ENCODE assay signal across 18 cellular contexts in the genomic region with DNA sequence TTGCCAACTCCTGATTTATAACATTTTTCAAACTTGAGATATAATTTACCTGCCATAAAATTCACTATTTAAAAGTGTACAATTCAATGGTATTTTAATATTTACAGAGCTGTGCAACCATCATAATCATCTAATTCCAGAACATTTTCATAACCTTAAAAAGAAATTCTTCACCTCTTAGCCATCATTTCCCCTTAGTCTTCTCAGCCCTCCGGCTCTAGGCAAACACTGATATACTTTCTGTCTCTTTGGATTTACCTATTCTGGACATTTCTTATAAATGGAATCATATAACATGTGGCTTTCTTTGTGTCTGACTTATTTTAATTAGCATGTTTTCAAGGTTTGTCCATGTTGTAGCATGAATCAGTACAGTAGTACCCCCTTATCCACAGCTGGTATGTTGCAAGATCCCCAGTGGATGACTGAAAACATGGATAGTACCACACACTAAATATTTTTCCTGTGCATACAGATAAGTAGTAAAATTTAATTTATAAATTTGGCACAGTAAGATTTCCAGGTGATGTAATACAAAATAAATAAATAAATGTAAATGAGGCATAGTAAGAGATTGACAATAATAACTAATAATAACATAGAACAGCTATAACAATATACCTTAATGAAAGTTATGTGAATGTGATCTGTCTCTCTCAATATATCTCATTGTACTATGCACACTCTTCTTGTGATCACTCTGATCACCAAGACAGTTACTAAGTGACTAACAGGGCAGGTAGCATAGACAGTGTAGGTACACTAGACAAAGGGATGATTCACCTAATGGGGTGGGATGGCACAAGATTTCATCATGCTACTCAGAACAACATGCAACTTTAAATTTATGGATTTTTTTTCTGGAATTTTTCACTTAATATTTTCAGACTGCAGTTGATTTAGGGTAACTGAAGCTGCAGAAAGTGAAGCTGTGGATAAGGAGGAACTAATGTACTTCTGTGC.
DNase-seq lines count a peak whose midpoint lies in the region; ATAC-seq, FAIRE-seq and TF ChIP-seq lines count a peak whose summit lies in the region.
"Had no signal": no experiment of that assay in that cellular context is flagged by ENCODE, and none has a peak within 500 bp of the region (broad histone marks: within the 10 kb centered on the region; RNA-seq: fewer than 3 reads in every experiment).

No MANE protein-coding gene starts in this region.

- no peak overlapping the region for H3K9ac ChIP-seq in PC-3 (ENCODE audit: low read length)

- peaks cover 2% of the 10 kb centered on the region for H3K4me1 Mint-ChIP-seq in activated T-cell treated with anti-CD3 and anti-CD28 coated beads, Interleukin-2, amount 50 U/mL, for 24 hours (ENCODE audit: low read depth)
- H3K4me1 Mint-ChIP-seq: mesothelial cell of epicardium had no signal

- H2AFZ ChIP-seq in PC-3 (ENCODE audit: low read length) = no peak overlapping the region

- H3K4me3 Mint-ChIP-seq in activated T-cell treated with anti-CD3 and anti-CD28 coated beads, Interleukin-2, amount 50 U/mL, for 24 hours = no peak overlapping the region
- H3K4me3 Mint-ChIP-seq: mesothelial cell of epicardium had no signal

- 0 out of 2 replicates have a peak, but pooled peaks cover 3% of the 10 kb centered on the region for H4K20me1 ChIP-seq in PC-3 (ENCODE audit: low read length)

- no peaks in the 10 kb centered on the region for H3F3A ChIP-seq in PC-3 (ENCODE audit: low read length, unreplicated experiment)

- H3K9me3 ChIP-seq in PC-3 (ENCODE audit: low read length) = no peaks in the 10 kb centered on the region
- H3K9me3 ChIP-seq in small intestine (ENCODE audit: control insufficient read depth, low read depth) = no peaks in the 10 kb centered on the region
- H3K9me3 ChIP-seq in stomach = no peaks in the 10 kb centered on the region
- H3K9me3 ChIP-seq: body of pancreas, gastroesophageal sphincter had no signal

- POLR2A ChIA-PET in PC-3 (lab: Charles Lee; ENCODE audit: unreplicated experiment) = interaction anchor here (0.6 kb wide), 1 partner anchor 23 kb away, joined by 47 read pairs; no protein-coding TSS in a partner anchor

- peak; percentile 64 for FAIRE-seq in small intestine (lab: Jason Lieb, UNC)
- FAIRE-seq: D721Med had no signal

- H3K4me1 ChIP-seq in PC-3 (ENCODE audit: insufficient read depth, low read length) (peaks cover 20% of the 10 kb centered on the region), small intestine (ENCODE audit: control insufficient read depth in 2 of 2, insufficient read depth in 1 of 2, low read depth in 1 of 2, low read length in 1 of 2) (no peaks in the 10 kb centered on the region), stomach (peaks cover 0 to 20% (median 11%) of the 10 kb centered on the region in 4 donors)

- DNase-seq in activated T-cell treated with anti-CD3 and anti-CD28 coated beads, Interleukin-2, amount 50 U/mL, for 24 hours = no peak
- DNase-seq in activated T-cell treated with anti-CD3 and anti-CD28 coated beads, Interleukin-2, amount 50 U/mL, for 1 hour = no peak
- peak; percentile 62 for DNase-seq in PC-3
- DNase-seq in epithelial cell of esophagus (ENCODE audit: low read depth) = peak; percentile 90
- no peak for DNase-seq in small intestine
- DNase-seq in stomach = no peak
- DNase-seq: activated CD4-positive, alpha-beta T cell treated with anti-CD3 and anti-CD28 coated beads for 4 hours; body of pancreas; effector CD8-positive, alpha-beta T cell; KBM-7; NCI-H510A; T-helper 1 cell had no signal

- intact Hi-C loops in PC-3 (cut with micrococcal nuclease) (loop anchor here (1.0 to 5.0 kb wide), 5 partner anchors 32 to 132 kb away; a partner anchor contains a TSS), stomach (cut with DNase I; ENCODE audit: low total_unique reads) (no loop called here)

- 98 to 100% (median 100%) methylated on average over 1 of the region's 1 CpG for WGBS in small intestine, 3 donors
- 87 to 97% (median 93%) methylated on average over 1 of the region's 1 CpG for WGBS in stomach, 5 donors

- CTCF ChIA-PET in PC-3 (lab: Charles Lee) = no interaction called here

- H3K9me2 ChIP-seq in PC-3 (replicated peaks; ENCODE audit: low read length) = no peaks in the 10 kb centered on the region

- BruUV-seq in PC-3 (replicated peaks; lab: Mats Ljungman, UMichigan) = TSS peak; percentile 98

- peaks cover 35% of the 10 kb centered on the region; the same call in 1 of the 2 replicates for H3K36me3 ChIP-seq in PC-3 (ENCODE audit: low read depth, low read length)
- H3K36me3 ChIP-seq in small intestine (ENCODE audit: control insufficient read depth in 2 of 2, insufficient read depth in 2 of 2, low read length in 2 of 2) = peaks cover 2 to 7% of the 10 kb centered on the region in 2 donors
- H3K36me3 ChIP-seq in stomach = peaks cover 25 to 74% (median 67%) of the 10 kb centered on the region in 4 donors

- no peaks in the 10 kb centered on the region for H3K27me3 Mint-ChIP-seq in activated T-cell treated with anti-CD3 and anti-CD28 coated beads, Interleukin-2, amount 50 U/mL, for 24 hours

- TF ChIP-seq EP300 in stomach (IDR thresholded peaks at IDR 0.05) = no peak

- no peak for TF ChIP-seq CTCF in PC-3 (conservative IDR thresholded peaks at IDR 0.05; ENCODE audit: low read depth, low read length)
- TF ChIP-seq CTCF in epithelial cell of esophagus (IDR thresholded peaks at IDR 0.05; ENCODE audit: insufficient read depth, low read depth, low read length, missing control alignments) = no peak
- no peak for TF ChIP-seq CTCF in stomach (IDR thresholded peaks at IDR 0.05)

- H3K4me3 ChIP-seq in PC-3 (ENCODE audit: low read length) (no peak overlapping the region), epithelial cell of esophagus (ENCODE audit: low read length) (no peak overlapping the region), small intestine (ENCODE audit: low read depth in 1 of 2, low read length in 2 of 2) (no peak overlapping the region), stomach (no peak overlapping the region)
- H3K4me3 ChIP-seq: body of pancreas, gastroesophageal sphincter had no signal

- peaks cover 73% of the 10 kb centered on the region for H3K36me3 Mint-ChIP-seq in activated T-cell treated with anti-CD3 and anti-CD28 coated beads, Interleukin-2, amount 50 U/mL, for 24 hours (ENCODE audit: low read depth)

- H3K27ac Mint-ChIP-seq in activated T-cell treated with anti-CD3 and anti-CD28 coated beads, Interleukin-2, amount 50 U/mL, for 24 hours = peak overlapping the region; percentile 38
- H3K27ac Mint-ChIP-seq: activated T-helper 2 cell treated with anti-CD3 and anti-CD28 coated beads, Interferon-gamma antibody, Interleukin-2, Interleukin-4, amounts not matched to agents 10 μg/mL and 5 μg/mL and 100 μg/mL, durations not matched to agents 14 hours and 24 hours and 36 hours; mesothelial cell of epicardium had no signal

- H3K4me2 ChIP-seq in PC-3 (ENCODE audit: low read length) = no peak overlapping the region

- no peaks in the 10 kb centered on the region for H3K9me3 Mint-ChIP-seq in activated T-cell treated with anti-CD3 and anti-CD28 coated beads, Interleukin-2, amount 50 U/mL, for 24 hours
- H3K9me3 Mint-ChIP-seq: activated T-helper 2 cell treated with anti-CD3 and anti-CD28 coated beads, Interferon-gamma antibody, Interleukin-2, Interleukin-4, amounts not matched to agents 10 μg/mL and 5 μg/mL and 100 μg/mL, durations not matched to agents 14 hours and 24 hours and 36 hours; mesothelial cell of epicardium had no signal

- ATAC-seq in PC-3 (peak; percentile 89), GM21825 (IDR thresholded peaks at IDR 0.05; ENCODE audit: unreplicated experiment) (no peak), GM19035 (IDR thresholded peaks at IDR 0.05; ENCODE audit: unreplicated experiment) (no peak)
- ATAC-seq: body of pancreas, gastroesophageal sphincter had no signal

- no peak for TF ChIP-seq POLR2A in stomach (IDR thresholded peaks at IDR 0.05)

- H3K79me2 ChIP-seq in PC-3 (ENCODE audit: low read length) = no peaks in the 10 kb centered on the region

- no peak overlapping the region for H3K27ac ChIP-seq in PC-3 (ENCODE audit: low read length)
- no peak overlapping the region for H3K27ac ChIP-seq in small intestine (ENCODE audit: low read depth in 1 of 2, low read length in 1 of 2)
- no peak overlapping the region for H3K27ac ChIP-seq in stomach
- H3K27ac ChIP-seq: body of pancreas, gastroesophageal sphincter had no signal

- H3K27me3 ChIP-seq in PC-3 (ENCODE audit: low read length) = no peaks in the 10 kb centered on the region
- H3K27me3 ChIP-seq in small intestine (ENCODE audit: control insufficient read depth in 2 of 2, insufficient read depth in 2 of 2, low read length in 2 of 2) = no peaks in the 10 kb centered on the region
- H3K27me3 ChIP-seq in stomach = no peaks in the 10 kb centered on the region
- H3K27me3 ChIP-seq: body of pancreas, gastroesophageal sphincter had no signal

Comparison
In these comparisons a context has a peak if more than half of its experiments do, and no peak if none do; other contexts are left out.
1. DNase-seq: peak in PC-3 (single experiment) and epithelial cell of esophagus (single experiment); none in activated T-cell treated with anti-CD3 and anti-CD28 coated beads, Interleukin-2, amount 50 U/mL, for 24 hours (single experiment), activated T-cell treated with anti-CD3 and anti-CD28 coated beads, Interleukin-2, amount 50 U/mL, for 1 hour (single experiment), small intestine (single experiment) and stomach (single experiment).